In genomic region chr2:34627003-34627402, GRCh38 we compare ENCODE assay signal across 18 cellular contexts.
"Had no signal": no experiment of that assay in that cellular context is flagged by ENCODE, and none has a peak within 500 bp of the region (broad histone marks: within the 10 kb centered on the region; RNA-seq: fewer than 3 reads in every experiment).

No MANE protein-coding gene starts in this region.

- H3K4me3 Mint-ChIP-seq: dendritic cell treated with granulocyte-macrophage colony-stimulating factor and Interleukin-4, amounts not matched to agents 40 ng/mL and 50 ng/mL, for 4 days; memory B cell; natural killer cell; stimulated activated naive CD8-positive, alpha-beta T cell treated with anti-CD3 and anti-CD28 coated beads, Interleukin-15, Interleukin-2, amounts not matched to agents 100 ng/mL and 50 ng/mL, for 24 hours; T-helper 1 cell treated with Interleukin-12 subunit alpha and Interleukin-12 subunit beta and Interleukin-4 antibody, amounts not matched to agents 30 μg/mL and 1 μg/mL, for 36 hours had no signal

- H3K4me1 ChIP-seq: adrenal gland, esophagus squamous epithelium, parathyroid adenoma, tibial nerve had no signal

- H3K27ac ChIP-seq: adrenal gland, cardiac muscle cell, esophagus squamous epithelium, neutrophil, parathyroid adenoma, tibial nerve, VCaP had no signal

- H3K4me1 Mint-ChIP-seq: memory B cell, natural killer cell had no signal

- H3K27me3 ChIP-seq: adrenal gland, cardiac muscle cell, esophagus squamous epithelium, neutrophil, tibial nerve had no signal

- H3K9me3 Mint-ChIP-seq: dendritic cell treated with granulocyte-macrophage colony-stimulating factor and Interleukin-4, amounts not matched to agents 40 ng/mL and 50 ng/mL, for 4 days had no signal

- DNase-seq: activated CD4-positive, alpha-beta T cell treated with anti-CD3 and anti-CD28 coated beads, Interleukin-2, amount 50 U/mL, for 4 hours; activated gamma-delta T cell treated with Interleukin-2 at 50 U/mL for 16 hours; adrenal gland; effector CD8-positive, alpha-beta T cell; esophagus squamous epithelium; left ventricle myocardium superior; natural killer cell; retina had no signal

- ATAC-seq: activated naive CD4-positive, alpha-beta T cell treated with anti-CD3 and anti-CD28 coated beads, Interleukin-2, amount 50 U/mL, for 72 hours; left ventricle myocardium superior; natural killer cell had no signal

- H3K4me3 ChIP-seq: adrenal gland, cardiac muscle cell, esophagus squamous epithelium, tibial nerve had no signal

- H3K27ac Mint-ChIP-seq: activated naive CD4-positive, alpha-beta T cell treated with anti-CD3 and anti-CD28 coated beads, Interleukin-2, amount 50 U/mL, for 72 hours; dendritic cell treated with granulocyte-macrophage colony-stimulating factor and Interleukin-4, amounts not matched to agents 40 ng/mL and 50 ng/mL, for 4 days; memory B cell; natural killer cell; stimulated activated naive CD8-positive, alpha-beta T cell treated with anti-CD3 and anti-CD28 coated beads, Interleukin-15, Interleukin-2, amounts not matched to agents 100 ng/mL and 50 ng/mL, for 24 hours; T-helper 1 cell treated with Interleukin-12 subunit alpha and Interleukin-12 subunit beta and Interleukin-4 antibody, amounts not matched to agents 30 μg/mL and 1 μg/mL, for 36 hours had no signal

- H3K36me3 Mint-ChIP-seq: activated naive CD4-positive, alpha-beta T cell treated with anti-CD3 and anti-CD28 coated beads, Interleukin-2, amount 50 U/mL, for 72 hours; memory B cell; natural killer cell had no signal

- H3K9me3 ChIP-seq: adrenal gland, esophagus squamous epithelium, neutrophil had no signal

- H3K36me3 ChIP-seq: adrenal gland, cardiac muscle cell, esophagus squamous epithelium, neutrophil, tibial nerve had no signal

- H3K27me3 Mint-ChIP-seq: dendritic cell treated with granulocyte-macrophage colony-stimulating factor and Interleukin-4, amounts not matched to agents 40 ng/mL and 50 ng/mL, for 4 days; memory B cell; stimulated activated naive CD8-positive, alpha-beta T cell treated with anti-CD3 and anti-CD28 coated beads, Interleukin-15, Interleukin-2, amounts not matched to agents 100 ng/mL and 50 ng/mL, for 24 hours had no signal
